22 cellular contexts compared by ENCODE assay signal in the genomic region with DNA sequence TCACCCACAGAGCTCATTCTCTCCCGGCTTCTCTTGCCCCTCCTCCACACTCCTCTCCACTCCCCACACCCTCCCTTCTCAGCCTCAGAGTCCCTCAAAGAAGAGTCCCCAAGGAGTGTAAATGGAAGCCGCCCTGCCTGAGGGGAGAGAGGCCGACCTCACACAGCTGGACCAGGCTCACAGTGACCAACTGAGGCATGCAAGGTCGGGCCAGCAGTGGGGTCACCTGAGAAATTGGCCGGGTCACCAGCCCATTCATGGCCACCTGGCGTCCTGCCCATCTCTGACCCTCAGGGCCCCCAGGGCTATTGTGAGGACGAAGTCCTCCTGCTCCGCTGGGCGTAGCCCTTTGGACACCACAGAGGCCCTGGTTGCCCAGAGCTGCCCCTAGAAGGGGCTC. TPM values are rescaled to one million over a fixed set of nuclear protein-coding genes. Genes with fewer than 3 reads are reported as not detected.
DNase-seq lines count a peak whose midpoint lies in the region; ATAC-seq, FAIRE-seq and TF ChIP-seq lines count a peak whose summit lies in the region.
"Had no signal": no experiment of that assay in that cellular context is flagged by ENCODE, and none has a peak within 500 bp of the region (broad histone marks: within the 10 kb centered on the region; RNA-seq: fewer than 3 reads in every experiment).

No MANE protein-coding gene starts in this region.

- no peaks in the 10 kb centered on the region for H3K27me3 ChIP-seq in GM23338 (ENCODE audit: insufficient read depth)
- H3K27me3 ChIP-seq: BLaER1 treated with 17β-estradiol and CSF1 and Interleukin-3, amounts not matched to agents 10 nM and 100 nM; MG63 had no signal

- TF ChIP-seq CTCF in GM23338 (conservative IDR thresholded peaks at IDR 0.05; ENCODE audit: low read depth in 2 of 2): no peak

- no peak overlapping the region for H3K4me3 Mint-ChIP-seq in GM23338
- H3K4me3 Mint-ChIP-seq: CD8-positive, alpha-beta T cell had no signal

- no peaks in the 10 kb centered on the region for H3K36me3 ChIP-seq in GM23338 (ENCODE audit: insufficient read depth)
- H3K36me3 ChIP-seq: BLaER1 treated with 17β-estradiol and CSF1 and Interleukin-3, amounts not matched to agents 10 nM and 100 nM; HAP-1; MG63 had no signal

- no peaks in the 10 kb centered on the region for H3K79me2 ChIP-seq in GM23338 (replicated peaks; ENCODE audit: insufficient read depth)

- peaks cover 3% of the 10 kb centered on the region for H3K4me1 Mint-ChIP-seq in GM23338

- H3K9me2 ChIP-seq in GM23338 (ENCODE audit: insufficient read depth): no peaks in the 10 kb centered on the region

- H3K9me3 Mint-ChIP-seq in GM23338: no peaks in the 10 kb centered on the region
- H3K9me3 Mint-ChIP-seq: CD8-positive, alpha-beta T cell had no signal

- H3K4me2 ChIP-seq in GM23338: no peak overlapping the region
- H3K4me2 ChIP-seq: A549; BLaER1 treated with 17β-estradiol and CSF1 and Interleukin-3, amounts not matched to agents 10 nM and 100 nM had no signal

- peak; percentile 73 for ATAC-seq in GM23338
- ATAC-seq: CD8-positive, alpha-beta T cell; Panc1 had no signal

- no peak for FAIRE-seq in GM12892 (lab: Jason Lieb, UNC)
- FAIRE-seq: A549, GM12891 had no signal

- DNase-seq in GM23338 (ENCODE audit: low spot score) (no peak), ecto neural progenitor cell (ENCODE audit: low spot score) (peak; percentile 86), left kidney (ENCODE audit: low read depth, low spot score) (peak; percentile 49), retina (peak; percentile 47), GM12892 (ENCODE audit: insufficient read length) (no peak), MV-4-11 (lab: John Stamatoyannopoulos, UW) (no peak), NCI-H774 (lab: John Stamatoyannopoulos, UW) (no peak)
- DNase-seq: Calu3; CD8-positive, alpha-beta T cell; Kasumi-1; MG63; NCI-H1092 treated with DMSO at 0.1 percent for 48 hours; NCI-H146; NCI-H2029 treated with DMSO at 0.1 percent for 48 hours; NCI-H2171; NCI-H526 had no signal

- no peaks in the 10 kb centered on the region for H3F3A ChIP-seq in GM23338 (replicated peaks; ENCODE audit: low read depth)

- H2AFZ ChIP-seq in GM23338: peak overlapping the region; percentile 74; the same call in 1 of the 2 replicates

- H3K4me1 ChIP-seq in GM23338 (ENCODE audit: insufficient read depth): peaks cover 7% of the 10 kb centered on the region; the same call in 1 of the 2 replicates
- H3K4me1 ChIP-seq: A549, HAP-1 had no signal

- H3K27ac ChIP-seq in GM23338 (ENCODE audit: low read depth): no peak overlapping the region
- H3K27ac ChIP-seq: A549; BLaER1 treated with 17β-estradiol and CSF1 and Interleukin-3, amounts not matched to agents 10 nM and 100 nM; HL-60 had no signal

- no peaks in the 10 kb centered on the region for H4K20me1 ChIP-seq in GM23338 (replicated peaks; ENCODE audit: insufficient read depth)
- H4K20me1 ChIP-seq: BLaER1 treated with 17β-estradiol and CSF1 and Interleukin-3, amounts not matched to agents 10 nM and 100 nM had no signal

- no peak overlapping the region for H3K4me3 ChIP-seq in GM23338
- H3K4me3 ChIP-seq: A549; BLaER1 treated with 17β-estradiol and CSF1 and Interleukin-3, amounts not matched to agents 10 nM and 100 nM; HAP-1; MG63 had no signal

- no peak overlapping the region for H3K27ac Mint-ChIP-seq in GM23338
- H3K27ac Mint-ChIP-seq: CD8-positive, alpha-beta T cell had no signal

- H3K27me3 Mint-ChIP-seq in GM23338 (ENCODE audit: insufficient read depth, low read depth, poor library complexity): peaks cover 3% of the 10 kb centered on the region

- no peak for TF ChIP-seq POLR2A in GM12892 (IDR thresholded peaks at IDR 0.05; ENCODE audit: low read depth, low read length)

- no peaks in the 10 kb centered on the region for H3K36me3 Mint-ChIP-seq in GM23338 (ENCODE audit: low read depth)
- H3K36me3 Mint-ChIP-seq: CD8-positive, alpha-beta T cell had no signal

TF ChIP-seq in GM23338, 12 proteins besides CTCF, POLR2A, EP300 and RAD21 (continues in another document):
- TF ChIP-seq ZNF331 (CRISPR knock-in tag; IDR thresholded peaks at IDR 0.05; ENCODE audit: low read depth): no peak
- TF ChIP-seq, protein P1, sequence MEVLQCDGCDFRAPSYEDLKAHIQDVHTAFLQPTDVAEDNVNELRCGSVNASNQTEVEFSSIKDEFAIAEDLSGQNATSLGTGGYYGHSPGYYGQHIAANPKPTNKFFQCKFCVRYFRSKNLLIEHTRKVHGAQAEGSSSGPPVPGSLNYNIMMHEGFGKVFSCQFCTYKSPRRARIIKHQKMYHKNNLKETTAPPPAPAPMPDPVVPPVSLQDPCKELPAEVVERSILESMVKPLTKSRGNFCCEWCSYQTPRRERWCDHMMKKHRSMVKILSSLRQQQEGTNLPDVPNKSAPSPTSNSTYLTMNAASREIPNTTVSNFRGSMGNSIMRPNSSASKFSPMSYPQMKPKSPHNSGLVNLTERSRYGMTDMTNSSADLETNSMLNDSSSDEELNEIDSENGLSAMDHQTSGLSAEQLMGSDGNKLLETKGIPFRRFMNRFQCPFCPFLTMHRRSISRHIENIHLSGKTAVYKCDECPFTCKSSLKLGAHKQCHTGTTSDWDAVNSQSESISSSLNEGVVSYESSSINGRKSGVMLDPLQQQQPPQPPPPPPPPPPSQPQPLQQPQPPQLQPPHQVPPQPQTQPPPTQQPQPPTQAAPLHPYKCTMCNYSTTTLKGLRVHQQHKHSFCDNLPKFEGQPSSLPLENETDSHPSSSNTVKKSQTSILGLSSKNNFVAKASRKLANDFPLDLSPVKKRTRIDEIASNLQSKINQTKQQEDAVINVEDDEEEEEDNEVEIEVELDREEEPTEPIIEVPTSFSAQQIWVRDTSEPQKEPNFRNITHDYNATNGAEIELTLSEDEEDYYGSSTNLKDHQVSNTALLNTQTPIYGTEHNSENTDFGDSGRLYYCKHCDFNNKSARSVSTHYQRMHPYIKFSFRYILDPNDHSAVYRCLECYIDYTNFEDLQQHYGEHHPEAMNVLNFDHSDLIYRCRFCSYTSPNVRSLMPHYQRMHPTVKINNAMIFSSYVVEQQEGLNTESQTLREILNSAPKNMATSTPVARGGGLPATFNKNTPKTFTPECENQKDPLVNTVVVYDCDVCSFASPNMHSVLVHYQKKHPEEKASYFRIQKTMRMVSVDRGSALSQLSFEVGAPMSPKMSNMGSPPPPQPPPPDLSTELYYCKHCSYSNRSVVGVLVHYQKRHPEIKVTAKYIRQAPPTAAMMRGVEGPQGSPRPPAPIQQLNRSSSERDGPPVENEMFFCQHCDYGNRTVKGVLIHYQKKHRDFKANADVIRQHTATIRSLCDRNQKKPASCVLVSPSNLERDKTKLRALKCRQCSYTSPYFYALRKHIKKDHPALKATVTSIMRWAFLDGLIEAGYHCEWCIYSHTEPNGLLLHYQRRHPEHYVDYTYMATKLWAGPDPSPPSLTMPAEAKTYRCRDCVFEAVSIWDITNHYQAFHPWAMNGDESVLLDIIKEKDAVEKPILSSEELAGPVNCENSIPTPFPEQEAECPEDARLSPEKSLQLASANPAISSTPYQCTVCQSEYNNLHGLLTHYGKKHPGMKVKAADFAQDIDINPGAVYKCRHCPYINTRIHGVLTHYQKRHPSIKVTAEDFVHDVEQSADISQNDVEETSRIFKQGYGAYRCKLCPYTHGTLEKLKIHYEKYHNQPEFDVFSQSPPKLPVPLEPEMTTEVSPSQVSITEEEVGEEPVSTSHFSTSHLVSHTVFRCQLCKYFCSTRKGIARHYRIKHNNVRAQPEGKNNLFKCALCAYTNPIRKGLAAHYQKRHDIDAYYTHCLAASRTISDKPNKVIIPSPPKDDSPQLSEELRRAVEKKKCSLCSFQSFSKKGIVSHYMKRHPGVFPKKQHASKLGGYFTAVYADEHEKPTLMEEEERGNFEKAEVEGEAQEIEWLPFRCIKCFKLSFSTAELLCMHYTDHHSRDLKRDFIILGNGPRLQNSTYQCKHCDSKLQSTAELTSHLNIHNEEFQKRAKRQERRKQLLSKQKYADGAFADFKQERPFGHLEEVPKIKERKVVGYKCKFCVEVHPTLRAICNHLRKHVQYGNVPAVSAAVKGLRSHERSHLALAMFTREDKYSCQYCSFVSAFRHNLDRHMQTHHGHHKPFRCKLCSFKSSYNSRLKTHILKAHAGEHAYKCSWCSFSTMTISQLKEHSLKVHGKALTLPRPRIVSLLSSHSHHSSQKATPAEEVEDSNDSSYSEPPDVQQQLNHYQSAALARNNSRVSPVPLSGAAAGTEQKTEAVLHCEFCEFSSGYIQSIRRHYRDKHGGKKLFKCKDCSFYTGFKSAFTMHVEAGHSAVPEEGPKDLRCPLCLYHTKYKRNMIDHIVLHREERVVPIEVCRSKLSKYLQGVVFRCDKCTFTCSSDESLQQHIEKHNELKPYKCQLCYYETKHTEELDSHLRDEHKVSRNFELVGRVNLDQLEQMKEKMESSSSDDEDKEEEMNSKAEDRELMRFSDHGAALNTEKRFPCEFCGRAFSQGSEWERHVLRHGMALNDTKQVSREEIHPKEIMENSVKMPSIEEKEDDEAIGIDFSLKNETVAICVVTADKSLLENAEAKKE (CRISPR knock-in tag; IDR thresholded peaks at IDR 0.05): no peak
- no peak for TF ChIP-seq NANOG (IDR thresholded peaks at IDR 0.05; ENCODE audit: borderline replicate concordance)
- no peak for TF ChIP-seq JUNB (IDR thresholded peaks at IDR 0.05; ENCODE audit: unreplicated experiment)

RNA-seq across cellular contexts. Expression of a gene that starts 49.5 kb away (rescaled TPM):
- total RNA-seq in GM23338 (2014; rRNA removed; shearing (Covaris generic)): 15.4 and 16.9 TPM in 2 replicates
- 4.7 and 5.4 TPM in 2 replicates for polyA plus RNA-seq in GM23338 (2016; fragmentation: Nextera tagmentation; extraction: Ambion mirVana)
- not detected for polyA plus RNA-seq in GM12892 (2012; ENCODE audit: missing spikeins)

RNA-seq across cellular contexts. Expression of a gene that starts 59.6 kb away (rescaled TPM):
- 54.8 and 58.8 TPM in 2 replicates for total RNA-seq in GM23338 (2014; rRNA removed; shearing (Covaris generic))
- polyA plus RNA-seq in GM23338 (2016; fragmentation: Nextera tagmentation; extraction: Ambion mirVana): 32.3 and 35.2 TPM in 2 replicates
- polyA plus RNA-seq in GM12892 (2012; ENCODE audit: missing spikeins): 7.0 TPM

Comparison
In these comparisons a context has a peak if more than half of its experiments do, and no peak if none do; other contexts are left out.
1. DNase-seq: peak in ecto neural progenitor cell (single experiment), left kidney (single experiment) and retina (single experiment); none in GM23338 (single experiment), GM12892 (single experiment), MV-4-11 (single experiment) and NCI-H774 (single experiment).